12 cellular contexts compared by ENCODE assay signal in the genomic region with DNA sequence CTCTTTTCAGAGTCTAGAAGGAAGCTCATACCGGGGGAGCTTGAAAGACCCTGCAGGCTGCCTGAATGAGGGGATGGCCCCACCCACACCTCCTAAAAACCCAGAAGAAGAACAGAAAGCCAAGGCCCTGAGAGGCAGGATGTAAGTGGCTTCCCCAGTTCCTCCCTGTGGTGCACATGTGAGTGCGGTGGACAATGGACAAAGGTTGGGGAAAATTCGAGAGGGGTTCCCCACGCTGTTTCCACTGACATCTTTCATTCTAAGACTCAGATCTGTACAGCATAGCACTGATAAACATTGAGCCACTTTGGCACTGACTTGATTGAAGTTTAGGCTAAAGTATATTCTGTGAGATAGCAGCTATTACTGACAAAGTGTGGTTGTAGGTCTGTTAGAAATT.
DNase-seq lines count a peak whose midpoint lies in the region; ATAC-seq, FAIRE-seq and TF ChIP-seq lines count a peak whose summit lies in the region.
"Had no signal": no experiment of that assay in that cellular context is flagged by ENCODE, and none has a peak within 500 bp of the region (broad histone marks: within the 10 kb centered on the region; RNA-seq: fewer than 3 reads in every experiment).

No MANE protein-coding gene starts in this region.

- no TSS peak for BruUV-seq in GM12878 (replicated peaks; lab: Mats Ljungman, UMichigan)

- DNase-seq in GM13976 (ENCODE audit: low spot score) (peak; percentile 53), GM12878 (ENCODE audit: low read depth, low spot score) (peak; percentile 65), frontal cortex (ENCODE audit: low spot score in 2 of 2) (no peak), AG08396 (ENCODE audit: low spot score) (no peak), SKM-1 treated with dmso at 0.1 percent for 144 hours (lab: John Stamatoyannopoulos, UW; ENCODE audit: unreplicated experiment) (no peak), HuH-7.5 (ENCODE audit: low spot score) (no peak)
- DNase-seq: head of caudate nucleus, midbrain, SIG-M5 had no signal

- no peaks in the 10 kb centered on the region for H3K36me3 ChIP-seq in GM12878 (ENCODE audit: control insufficient read depth in 2 of 2, insufficient read depth in 2 of 2, low read length in 1 of 2)

- RAD21 ChIA-PET in GM12878 (lab: Charles Lee; ENCODE audit: unreplicated experiment), result interaction anchor here (0.9 to 5.8 kb wide), 12 partner anchors 10 to 85 kb away, joined by 3 to 59 read pairs (median 5); no protein-coding TSS in a partner anchor

- H3K4me3 ChIP-seq in GM12878, result no peak overlapping the region
- H3K4me3 ChIP-seq: smooth muscle cell had no signal

- H3K27me3 ChIP-seq in GM12878 (replicated peaks in 1 of 2; ENCODE audit: control insufficient read depth in 2 of 2, insufficient read depth in 2 of 2, low read length in 1 of 2), result no peaks in the 10 kb centered on the region

- H3K4me1 ChIP-seq in GM12878 (ENCODE audit: control insufficient read depth, insufficient read depth, low read length), result peaks cover 31% of the 10 kb centered on the region

- TF ChIP-seq CTCF in GM13976 (IDR thresholded peaks at IDR 0.05; ENCODE audit: borderline replicate concordance, control extremely low read depth, extremely low read depth, insufficient read depth, missing control alignments) (no peak), GM12878 (IDR thresholded peaks at IDR 0.05 in 2 of 3, conservative IDR thresholded peaks at IDR 0.05 in 1 of 3; ENCODE audit: control insufficient read depth in 2 of 3, extremely low read depth in 1 of 3, insufficient read depth in 1 of 3, low read depth in 3 of 3, low read length in 3 of 3) (no peak)

- peak overlapping the region; percentile 26 for H3K4me2 ChIP-seq in GM12878 (ENCODE audit: control insufficient read depth, insufficient read depth)
- H3K4me2 ChIP-seq: smooth muscle cell had no signal

- FAIRE-seq in GM12878 (lab: Jason Lieb, UNC), result peak; percentile 71
- FAIRE-seq in frontal cortex (lab: Jason Lieb, UNC), result no peak

- ATAC-seq in GM19452 (IDR thresholded peaks at IDR 0.05; ENCODE audit: unreplicated experiment), result peak; percentile 62
- ATAC-seq in HG03108 (IDR thresholded peaks at IDR 0.05; ENCODE audit: unreplicated experiment), result peak; percentile 62
- peak; percentile 89 for ATAC-seq in GM12878

- no peak for TF ChIP-seq RAD21 in GM12878 (IDR thresholded peaks at IDR 0.05; ENCODE audit: insufficient read depth, low read depth, low read length)

- no peaks in the 10 kb centered on the region; the same call in 2 of the 3 replicates for H3K9me3 ChIP-seq in GM12878 (replicated peaks; ENCODE audit: control insufficient read depth, insufficient read depth, low read length)

- SMC1A ChIA-PET in GM12878 (lab: Charles Lee; ENCODE audit: uncharacterized antibody, unreplicated experiment), result interaction anchor here (0.7 to 6.2 kb wide), 21 partner anchors 9 to 92 kb away, joined by 3 to 55 read pairs (median 6); no protein-coding TSS in a partner anchor

- no peak for TF ChIP-seq POLR2A in GM12878 (IDR thresholded peaks at IDR 0.05; ENCODE audit: low read depth, low read length)

- no peaks in the 10 kb centered on the region for H3K79me2 ChIP-seq in GM12878 (ENCODE audit: control insufficient read depth, insufficient read depth, low read length)

- in situ Hi-C loops in GM13976 (cut with MboI; ENCODE audit: low sequenced_read_pairs, unreplicated experiment) (no loop called here), GM12878 (cut with MboI) (no loop called here)

- H4K20me1 ChIP-seq in GM12878 (ENCODE audit: control insufficient read depth, insufficient read depth), result no peaks in the 10 kb centered on the region

- peak overlapping the region; percentile 49 for H3K27ac ChIP-seq in GM12878 (ENCODE audit: control insufficient read depth, insufficient read depth)

- POLR2A ChIA-PET in GM12878 (lab: Charles Lee), result interaction anchor here (0.7 to 4.2 kb wide), 7 partner anchors 10 to 80 kb away, joined by 3 to 25 read pairs (median 5); no protein-coding TSS in a partner anchor

- H2AFZ ChIP-seq in GM12878 (ENCODE audit: control insufficient read depth, low read depth, low read length), result peak overlapping the region; percentile 16

- CTCF ChIA-PET in GM12878 (lab: Yijun Ruan, JAX), result interaction anchor here (0.6 to 4.3 kb wide), 14 partner anchors 8 to 185 kb away, joined by 3 to 25 read pairs (median 7); no protein-coding TSS in a partner anchor

- WGBS in GM12878 (ENCODE audit: insufficient coverage, insufficient replicate concordance, low lambda C conversion rate, missing lambda C conversion rate), result 0% methylated on average over 4 of the region's 4 CpGs

- no peak overlapping the region; the same call in 1 of the 2 replicates for H3K9ac ChIP-seq in GM12878 (ENCODE audit: control insufficient read depth, insufficient read depth, low read length)

- intact Hi-C loops in GM12878 (cut with micrococcal nuclease; ENCODE audit: unreplicated experiment), result loop anchor here (5.0 kb wide), 1 partner anchor 63 kb away; no protein-coding TSS in a partner anchor

- peak; percentile 92 to 96; a peak in 3 of 4 replicates for TF ChIP-seq EP300 in GM12878 (IDR thresholded peaks at IDR 0.05; ENCODE audit: borderline replicate concordance in 1 of 2, control insufficient read depth in 1 of 2, low read depth in 2 of 2, low read length in 2 of 2)

TF ChIP-seq in GM12878, 131 proteins besides CTCF, POLR2A, EP300 and RAD21 (continues in another document):
- TF ChIP-seq, protein P1, sequence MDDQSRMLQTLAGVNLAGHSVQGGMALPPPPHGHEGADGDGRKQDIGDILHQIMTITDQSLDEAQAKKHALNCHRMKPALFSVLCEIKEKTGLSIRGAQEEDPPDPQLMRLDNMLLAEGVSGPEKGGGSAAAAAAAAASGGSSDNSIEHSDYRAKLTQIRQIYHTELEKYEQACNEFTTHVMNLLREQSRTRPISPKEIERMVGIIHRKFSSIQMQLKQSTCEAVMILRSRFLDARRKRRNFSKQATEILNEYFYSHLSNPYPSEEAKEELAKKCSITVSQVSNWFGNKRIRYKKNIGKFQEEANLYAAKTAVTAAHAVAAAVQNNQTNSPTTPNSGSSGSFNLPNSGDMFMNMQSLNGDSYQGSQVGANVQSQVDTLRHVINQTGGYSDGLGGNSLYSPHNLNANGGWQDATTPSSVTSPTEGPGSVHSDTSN (IDR thresholded peaks at IDR 0.05; ENCODE audit: insufficient replicate concordance, low read depth, low read length), result no peak
- TF ChIP-seq BCL11A (IDR thresholded peaks at IDR 0.05; ENCODE audit: low read depth, low read length) (peak; percentile 90), MTA2 (IDR thresholded peaks at IDR 0.05; ENCODE audit: low read depth) (peak; percentile 85), KLF5 (IDR thresholded peaks at IDR 0.05; ENCODE audit: partially characterized antibody) (no peak), RCOR1 (conservative IDR thresholded peaks at IDR 0.05; ENCODE audit: low read depth, low read length) (0 out of 2 replicates have a peak, but pooled peaks have one; percentile 58), SMAD5 (IDR thresholded peaks at IDR 0.05; ENCODE audit: low read depth) (no peak), SREBF2 (IDR thresholded peaks at IDR 0.05; ENCODE audit: low read length) (no peak), RUNX3 (IDR thresholded peaks at IDR 0.05; ENCODE audit: low read length) (peak; percentile 96), NR2F1 (conservative IDR thresholded peaks at IDR 0.05) (peak; percentile 46), ASH2L (IDR thresholded peaks at IDR 0.05; ENCODE audit: borderline replicate concordance, low read depth) (no peak)
- TF ChIP-seq, protein P2, sequence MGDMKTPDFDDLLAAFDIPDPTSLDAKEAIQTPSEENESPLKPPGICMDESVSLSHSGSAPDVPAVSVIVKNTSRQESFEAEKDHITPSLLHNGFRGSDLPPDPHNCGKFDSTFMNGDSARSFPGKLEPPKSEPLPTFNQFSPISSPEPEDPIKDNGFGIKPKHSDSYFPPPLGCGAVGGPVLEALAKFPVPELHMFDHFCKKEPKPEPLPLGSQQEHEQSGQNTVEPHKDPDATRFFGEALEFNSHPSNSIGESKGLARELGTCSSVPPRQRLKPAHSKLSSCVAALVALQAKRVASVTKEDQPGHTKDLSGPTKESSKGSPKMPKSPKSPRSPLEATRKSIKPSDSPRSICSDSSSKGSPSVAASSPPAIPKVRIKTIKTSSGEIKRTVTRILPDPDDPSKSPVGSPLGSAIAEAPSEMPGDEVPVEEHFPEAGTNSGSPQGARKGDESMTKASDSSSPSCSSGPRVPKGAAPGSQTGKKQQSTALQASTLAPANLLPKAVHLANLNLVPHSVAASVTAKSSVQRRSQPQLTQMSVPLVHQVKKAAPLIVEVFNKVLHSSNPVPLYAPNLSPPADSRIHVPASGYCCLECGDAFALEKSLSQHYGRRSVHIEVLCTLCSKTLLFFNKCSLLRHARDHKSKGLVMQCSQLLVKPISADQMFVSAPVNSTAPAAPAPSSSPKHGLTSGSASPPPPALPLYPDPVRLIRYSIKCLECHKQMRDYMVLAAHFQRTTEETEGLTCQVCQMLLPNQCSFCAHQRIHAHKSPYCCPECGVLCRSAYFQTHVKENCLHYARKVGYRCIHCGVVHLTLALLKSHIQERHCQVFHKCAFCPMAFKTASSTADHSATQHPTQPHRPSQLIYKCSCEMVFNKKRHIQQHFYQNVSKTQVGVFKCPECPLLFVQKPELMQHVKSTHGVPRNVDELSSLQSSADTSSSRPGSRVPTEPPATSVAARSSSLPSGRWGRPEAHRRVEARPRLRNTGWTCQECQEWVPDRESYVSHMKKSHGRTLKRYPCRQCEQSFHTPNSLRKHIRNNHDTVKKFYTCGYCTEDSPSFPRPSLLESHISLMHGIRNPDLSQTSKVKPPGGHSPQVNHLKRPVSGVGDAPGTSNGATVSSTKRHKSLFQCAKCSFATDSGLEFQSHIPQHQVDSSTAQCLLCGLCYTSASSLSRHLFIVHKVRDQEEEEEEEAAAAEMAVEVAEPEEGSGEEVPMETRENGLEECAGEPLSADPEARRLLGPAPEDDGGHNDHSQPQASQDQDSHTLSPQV (IDR thresholded peaks at IDR 0.05), result no peak
- TF ChIP-seq, protein P3, sequence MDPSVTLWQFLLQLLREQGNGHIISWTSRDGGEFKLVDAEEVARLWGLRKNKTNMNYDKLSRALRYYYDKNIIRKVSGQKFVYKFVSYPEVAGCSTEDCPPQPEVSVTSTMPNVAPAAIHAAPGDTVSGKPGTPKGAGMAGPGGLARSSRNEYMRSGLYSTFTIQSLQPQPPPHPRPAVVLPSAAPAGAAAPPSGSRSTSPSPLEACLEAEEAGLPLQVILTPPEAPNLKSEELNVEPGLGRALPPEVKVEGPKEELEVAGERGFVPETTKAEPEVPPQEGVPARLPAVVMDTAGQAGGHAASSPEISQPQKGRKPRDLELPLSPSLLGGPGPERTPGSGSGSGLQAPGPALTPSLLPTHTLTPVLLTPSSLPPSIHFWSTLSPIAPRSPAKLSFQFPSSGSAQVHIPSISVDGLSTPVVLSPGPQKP (IDR thresholded peaks at IDR 0.05; ENCODE audit: low read depth, low read length), result no peak

Comparison
In these comparisons a context has a peak if more than half of its experiments do, and no peak if none do; other contexts are left out.
1. DNase-seq: peak in GM13976 (single experiment) and GM12878 (single experiment); none in frontal cortex (0 of 2), AG08396 (single experiment), SKM-1 treated with dmso at 0.1 percent for 144 hours (single experiment) and HuH-7.5 (single experiment).
2. Peak in every context shown above with its lines, with median percentiles within 50 percentile points of each other: ATAC-seq.